In genomic region chr9:131407717-131408195, GRCh38 we compare ENCODE assay signal across 8 cellular contexts. TPM values are rescaled to one million over a fixed set of nuclear protein-coding genes. Genes with fewer than 3 reads are reported as not detected.
DNase-seq lines count a peak whose midpoint lies in the region; ATAC-seq and TF ChIP-seq lines count a peak whose summit lies in the region.

No MANE protein-coding gene starts in this region.

- CTCF ChIA-PET in activated naive CD4-positive, alpha-beta T cell treated with anti-CD3 and anti-CD28 coated beads, Interleukin-2, amount 10 ng/mL, durations not matched to agents 7 days and 5 days (lab: Charles Lee): interaction anchor here (1.0 to 4.4 kb wide), 8 partner anchors 10 to 132 kb away, joined by 3 to 24 read pairs (median 6); no protein-coding TSS in a partner anchor
- CTCF ChIA-PET in GM10248 (lab: Yijun Ruan, JAX): interaction anchor here (1.5 to 2.3 kb wide), 2 partner anchors 8 to 10 kb away, joined by 4 to 10 read pairs; no protein-coding TSS in a partner anchor

- TF ChIP-seq CTCF in foreskin keratinocyte (conservative IDR thresholded peaks at IDR 0.05) (peak; percentile 72), osteocyte (IDR thresholded peaks at IDR 0.05) (peak; percentile 21), GM10248 (IDR thresholded peaks at IDR 0.05; ENCODE audit: control extremely low read depth, extremely low read depth, low read depth, missing control alignments) (no peak)

- no peak overlapping the region for H3K27ac ChIP-seq in foreskin keratinocyte

- peaks cover 36% of the 10 kb centered on the region for H3K36me3 Mint-ChIP-seq in activated naive CD4-positive, alpha-beta T cell treated with anti-CD3 and anti-CD28 coated beads, Interleukin-2, amount 10 ng/mL, durations not matched to agents 7 days and 5 days
- peaks cover under 1% of the 10 kb centered on the region for H3K36me3 Mint-ChIP-seq in osteocyte (ENCODE audit: unreplicated experiment)

- H3K27me3 ChIP-seq in foreskin keratinocyte: no peaks in the 10 kb centered on the region

- ATAC-seq in foreskin keratinocyte (peak; percentile 82), HG02973 (IDR thresholded peaks at IDR 0.05; ENCODE audit: unreplicated experiment) (no peak), GM21390 (IDR thresholded peaks at IDR 0.05; ENCODE audit: unreplicated experiment) (no peak)

- DNase-seq in C1 segment of cervical spinal cord (lab: John Stamatoyannopoulos, UW) (peak in 11 of 14 donors; percentile 16 to 76 (median 49)), NCI-H2029 treated with DMSO at 0.1 percent for 48 hours (lab: John Stamatoyannopoulos, UW) (peak; percentile 68), foreskin keratinocyte (peak in 1 of 2 donors; percentile 67), osteocyte (ENCODE audit: extremely low spot score, unreplicated experiment) (no peak), GM10248 (ENCODE audit: extremely low spot score) (no peak)
- DNase-seq in activated naive CD4-positive, alpha-beta T cell treated with anti-CD3 and anti-CD28 coated beads, Interleukin-2, amount 10 ng/mL, durations not matched to agents 7 days and 5 days: peak; percentile 70

- no peaks in the 10 kb centered on the region for H3K27me3 Mint-ChIP-seq in activated naive CD4-positive, alpha-beta T cell treated with anti-CD3 and anti-CD28 coated beads, Interleukin-2, amount 10 ng/mL, durations not matched to agents 7 days and 5 days
- no peaks in the 10 kb centered on the region for H3K27me3 Mint-ChIP-seq in osteocyte (ENCODE audit: unreplicated experiment)

- peaks cover 46% of the 10 kb centered on the region for H3K4me1 ChIP-seq in foreskin keratinocyte

- H3K4me1 Mint-ChIP-seq in activated naive CD4-positive, alpha-beta T cell treated with anti-CD3 and anti-CD28 coated beads, Interleukin-2, amount 10 ng/mL, durations not matched to agents 7 days and 5 days: peaks cover 92% of the 10 kb centered on the region
- peaks cover 86% of the 10 kb centered on the region for H3K4me1 Mint-ChIP-seq in osteocyte (ENCODE audit: unreplicated experiment)

- no peaks in the 10 kb centered on the region for H3K9me3 Mint-ChIP-seq in activated naive CD4-positive, alpha-beta T cell treated with anti-CD3 and anti-CD28 coated beads, Interleukin-2, amount 10 ng/mL, durations not matched to agents 7 days and 5 days
- no peaks in the 10 kb centered on the region for H3K9me3 Mint-ChIP-seq in osteocyte (ENCODE audit: unreplicated experiment)

- POLR2A ChIA-PET in GM10248 (lab: Yijun Ruan, JAX): interaction anchor here (0.6 to 1.3 kb wide), 3 partner anchors 10 to 878 kb away, joined by 3 to 4 read pairs (median 3); no protein-coding TSS in a partner anchor

- peak overlapping the region; percentile 89 for H3K27ac Mint-ChIP-seq in activated naive CD4-positive, alpha-beta T cell treated with anti-CD3 and anti-CD28 coated beads, Interleukin-2, amount 10 ng/mL, durations not matched to agents 7 days and 5 days
- peak overlapping the region; percentile 79 for H3K27ac Mint-ChIP-seq in osteocyte (ENCODE audit: unreplicated experiment)

- H3K4me3 Mint-ChIP-seq in activated naive CD4-positive, alpha-beta T cell treated with anti-CD3 and anti-CD28 coated beads, Interleukin-2, amount 10 ng/mL, durations not matched to agents 7 days and 5 days: peak overlapping the region; percentile 63
- peak overlapping the region; percentile 45 for H3K4me3 Mint-ChIP-seq in osteocyte (ENCODE audit: unreplicated experiment)

RNA-seq across cellular contexts. Expression of gene PRRC2B, which starts 13.9 kb away (rescaled TPM):
- total RNA-seq in foreskin keratinocyte (85.0 and 89.2 TPM in 2 replicates), osteocyte (285 and 290 TPM in 2 replicates)
- polyA plus RNA-seq in foreskin keratinocyte: 29.7 and 32.0 TPM in 2 replicates

Comparison
In these comparisons a context has a peak if more than half of its experiments do, and no peak if none do; other contexts are left out.
1. DNase-seq: peak in C1 segment of cervical spinal cord (11 of 14), NCI-H2029 treated with DMSO at 0.1 percent for 48 hours (single experiment) and activated naive CD4-positive, alpha-beta T cell treated with anti-CD3 and anti-CD28 coated beads, Interleukin-2, amount 10 ng/mL, durations not matched to agents 7 days and 5 days (single experiment); none in osteocyte (single experiment) and GM10248 (single experiment).